1 cellular context compared by ENCODE assay signal in the genomic region with DNA sequence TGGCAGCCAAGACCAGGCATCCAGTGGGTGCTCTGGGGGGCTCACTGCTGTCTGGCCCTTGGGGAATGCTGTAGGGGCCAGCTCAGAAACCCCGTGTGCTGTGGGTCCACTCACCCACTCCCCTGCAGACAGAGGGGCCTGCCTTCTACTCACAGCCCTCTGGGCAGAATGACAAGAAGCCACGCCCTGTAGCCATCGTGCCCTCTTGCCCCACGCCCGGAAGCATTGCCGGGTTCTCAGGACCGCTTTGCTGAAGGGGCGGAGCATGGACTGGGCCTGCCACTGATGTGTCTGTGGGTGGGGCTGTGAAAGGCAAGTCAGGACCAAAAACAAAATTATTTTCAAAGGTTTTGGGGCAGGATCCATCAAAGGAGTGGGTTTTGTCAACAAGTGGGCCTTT.
TF ChIP-seq lines count a peak whose summit lies in the region.

No MANE protein-coding gene starts in this region.

TF ChIP-seq in IMR-90, 13 proteins besides CTCF, POLR2A, EP300 and RAD21:
- TF ChIP-seq, protein P1, sequence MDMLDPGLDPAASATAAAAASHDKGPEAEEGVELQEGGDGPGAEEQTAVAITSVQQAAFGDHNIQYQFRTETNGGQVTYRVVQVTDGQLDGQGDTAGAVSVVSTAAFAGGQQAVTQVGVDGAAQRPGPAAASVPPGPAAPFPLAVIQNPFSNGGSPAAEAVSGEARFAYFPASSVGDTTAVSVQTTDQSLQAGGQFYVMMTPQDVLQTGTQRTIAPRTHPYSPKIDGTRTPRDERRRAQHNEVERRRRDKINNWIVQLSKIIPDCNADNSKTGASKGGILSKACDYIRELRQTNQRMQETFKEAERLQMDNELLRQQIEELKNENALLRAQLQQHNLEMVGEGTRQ (IDR thresholded peaks at IDR 0.05; ENCODE audit: low read depth, low read length) = no peak
- 0 out of 2 replicates have a peak, but pooled peaks have one; percentile 2 for TF ChIP-seq MAZ (IDR thresholded peaks at IDR 0.05; ENCODE audit: borderline replicate concordance, low read depth, low read length)
TF ChIP-seq in IMR-90: peak in this region for 1.
